In genomic region chr3:49554639-49555265, GRCh38 we compare ENCODE assay signal across 8 cellular contexts. TPM values are rescaled to one million over a fixed set of nuclear protein-coding genes. Genes with fewer than 3 reads are reported as not detected.
DNase-seq lines count a peak whose midpoint lies in the region; ATAC-seq and TF ChIP-seq lines count a peak whose summit lies in the region.

No MANE protein-coding gene starts in this region.

- peak overlapping the region; percentile 72 for H3K4me3 ChIP-seq in ACC112 (ENCODE audit: low read depth, low read length)
- H3K4me3 ChIP-seq in muscle layer of duodenum (ENCODE audit: low read depth in 1 of 2, low read length in 2 of 2) = peak overlapping the region; percentile 48 to 54
- H3K4me3 ChIP-seq in suprapubic skin = peak overlapping the region; percentile 70

- no peaks in the 10 kb centered on the region for H3K36me3 Mint-ChIP-seq in WTC11

- ATAC-seq in GM19035 (IDR thresholded peaks at IDR 0.05; ENCODE audit: unreplicated experiment) = peak; percentile 72
- ATAC-seq in HG03378 (IDR thresholded peaks at IDR 0.05; ENCODE audit: unreplicated experiment) = peak; percentile 16
- peak; percentile 66 for ATAC-seq in WTC11

- TF ChIP-seq CTCF in WTC11 (IDR thresholded peaks at IDR 0.05) (no peak), suprapubic skin (IDR thresholded peaks at IDR 0.05) (no peak)

- H3K79me2 ChIP-seq in ACC112 (ENCODE audit: control insufficient read depth, insufficient read depth, low read length, unreplicated experiment) = no peaks in the 10 kb centered on the region

- CTCF ChIA-PET in WTC11 (lab: Charles Lee) = interaction anchor here (0.7 to 5.3 kb wide), 8 partner anchors 9 to 548 kb away, joined by 3 to 70 read pairs (median 6); partner anchors contain the start of gene WDR6

- no peaks in the 10 kb centered on the region for H3K9me3 ChIP-seq in muscle layer of duodenum (ENCODE audit: control insufficient read depth in 1 of 2, low read length in 2 of 2)
- no peaks in the 10 kb centered on the region for H3K9me3 ChIP-seq in suprapubic skin

- H3K27ac ChIP-seq in ACC112 (ENCODE audit: low read depth, low read length) = no peak overlapping the region
- H3K27ac ChIP-seq in muscle layer of duodenum (ENCODE audit: low read length) = no peak overlapping the region
- no peak overlapping the region for H3K27ac ChIP-seq in suprapubic skin

- peak overlapping the region; percentile 72 for H3K4me3 Mint-ChIP-seq in WTC11

- peak; percentile 72 for DNase-seq in WTC11 (ENCODE audit: low spot score)
- DNase-seq in effector CD8-positive, alpha-beta T cell (lab: John Stamatoyannopoulos, UW) = peak; percentile 55
- DNase-seq in suprapubic skin (ENCODE audit: low spot score in 2 of 2) = peak in 1 of 2 donors; percentile 64
- no peak for DNase-seq in dedifferentiated amniotic fluid mesenchymal stem cell (ENCODE audit: extremely low spot score)

- WGBS in suprapubic skin = 7% methylated on average over 6 of the region's 65 CpGs

- H3K27me3 ChIP-seq in ACC112 (ENCODE audit: insufficient read depth, low read length) = peaks cover 48% of the 10 kb centered on the region
- no peaks in the 10 kb centered on the region for H3K27me3 ChIP-seq in muscle layer of duodenum (ENCODE audit: low read depth, low read length)
- H3K27me3 ChIP-seq in suprapubic skin = no peaks in the 10 kb centered on the region

- POLR2A ChIA-PET in WTC11 (lab: Charles Lee) = interaction anchor here (1.2 to 2.3 kb wide), 2 partner anchors 15 to 214 kb away, joined by 3 to 14 read pairs; partner anchors contain the start of gene USP4

- H3K27ac Mint-ChIP-seq in WTC11 = no peak overlapping the region

- H3K4me1 ChIP-seq in ACC112 (ENCODE audit: control insufficient read depth, insufficient read depth, low read length, unreplicated experiment) (peaks cover 4% of the 10 kb centered on the region), muscle layer of duodenum (ENCODE audit: control insufficient read depth in 1 of 2, insufficient read depth in 2 of 2, low read length in 2 of 2) (peaks cover 3 to 19% of the 10 kb centered on the region in 2 donors), suprapubic skin (peaks cover 17% of the 10 kb centered on the region)

- H3K27me3 Mint-ChIP-seq in WTC11 (ENCODE audit: low read depth) = peaks cover 25% of the 10 kb centered on the region

- no peak for TF ChIP-seq EP300 in suprapubic skin (IDR thresholded peaks at IDR 0.05)

- no peak for TF ChIP-seq POLR2A in suprapubic skin (IDR thresholded peaks at IDR 0.05)

- no peaks in the 10 kb centered on the region for H3K36me3 ChIP-seq in ACC112 (ENCODE audit: insufficient read depth, low read length)
- H3K36me3 ChIP-seq in muscle layer of duodenum (ENCODE audit: control insufficient read depth in 1 of 2, insufficient read depth in 2 of 2, low read length in 2 of 2) = no peaks in the 10 kb centered on the region
- no peaks in the 10 kb centered on the region for H3K36me3 ChIP-seq in suprapubic skin

- peaks cover 7% of the 10 kb centered on the region for H3K9me3 Mint-ChIP-seq in WTC11

- H2AFZ ChIP-seq in ACC112 (ENCODE audit: low read length, unreplicated experiment) = no peak overlapping the region

- H3K4me1 Mint-ChIP-seq in WTC11 = peaks cover 17% of the 10 kb centered on the region

TF ChIP-seq in WTC11, 78 proteins besides CTCF, POLR2A, EP300 and RAD21 (continues in another document):
- TF ChIP-seq MXD4 (CRISPR knock-in tag; IDR thresholded peaks at IDR 0.05; ENCODE audit: borderline replicate concordance) (no peak), TEAD1 (CRISPR knock-in tag; IDR thresholded peaks at IDR 0.05) (peak; percentile 77; the same call in 1 of the 2 replicates), ATF2 (CRISPR knock-in tag; IDR thresholded peaks at IDR 0.05; ENCODE audit: borderline replicate concordance, low read depth) (no peak), ZNF317 (CRISPR knock-in tag; IDR thresholded peaks at IDR 0.05; ENCODE audit: borderline replicate concordance, low read depth) (peak; percentile 35; the same call in 1 of the 2 replicates), FOXP4 (CRISPR knock-in tag; IDR thresholded peaks at IDR 0.05) (peak; percentile 83), MYBL2 (CRISPR knock-in tag; IDR thresholded peaks at IDR 0.05) (0 out of 2 replicates have a peak, but pooled peaks have one; percentile 72), CREB1 (CRISPR knock-in tag; IDR thresholded peaks at IDR 0.05) (0 out of 2 replicates have a peak, but pooled peaks have one; percentile 26), ELF4 (CRISPR knock-in tag; IDR thresholded peaks at IDR 0.05; ENCODE audit: low read depth) (peak; percentile 93; the same call in 1 of the 2 replicates)
- TF ChIP-seq, protein P1, sequence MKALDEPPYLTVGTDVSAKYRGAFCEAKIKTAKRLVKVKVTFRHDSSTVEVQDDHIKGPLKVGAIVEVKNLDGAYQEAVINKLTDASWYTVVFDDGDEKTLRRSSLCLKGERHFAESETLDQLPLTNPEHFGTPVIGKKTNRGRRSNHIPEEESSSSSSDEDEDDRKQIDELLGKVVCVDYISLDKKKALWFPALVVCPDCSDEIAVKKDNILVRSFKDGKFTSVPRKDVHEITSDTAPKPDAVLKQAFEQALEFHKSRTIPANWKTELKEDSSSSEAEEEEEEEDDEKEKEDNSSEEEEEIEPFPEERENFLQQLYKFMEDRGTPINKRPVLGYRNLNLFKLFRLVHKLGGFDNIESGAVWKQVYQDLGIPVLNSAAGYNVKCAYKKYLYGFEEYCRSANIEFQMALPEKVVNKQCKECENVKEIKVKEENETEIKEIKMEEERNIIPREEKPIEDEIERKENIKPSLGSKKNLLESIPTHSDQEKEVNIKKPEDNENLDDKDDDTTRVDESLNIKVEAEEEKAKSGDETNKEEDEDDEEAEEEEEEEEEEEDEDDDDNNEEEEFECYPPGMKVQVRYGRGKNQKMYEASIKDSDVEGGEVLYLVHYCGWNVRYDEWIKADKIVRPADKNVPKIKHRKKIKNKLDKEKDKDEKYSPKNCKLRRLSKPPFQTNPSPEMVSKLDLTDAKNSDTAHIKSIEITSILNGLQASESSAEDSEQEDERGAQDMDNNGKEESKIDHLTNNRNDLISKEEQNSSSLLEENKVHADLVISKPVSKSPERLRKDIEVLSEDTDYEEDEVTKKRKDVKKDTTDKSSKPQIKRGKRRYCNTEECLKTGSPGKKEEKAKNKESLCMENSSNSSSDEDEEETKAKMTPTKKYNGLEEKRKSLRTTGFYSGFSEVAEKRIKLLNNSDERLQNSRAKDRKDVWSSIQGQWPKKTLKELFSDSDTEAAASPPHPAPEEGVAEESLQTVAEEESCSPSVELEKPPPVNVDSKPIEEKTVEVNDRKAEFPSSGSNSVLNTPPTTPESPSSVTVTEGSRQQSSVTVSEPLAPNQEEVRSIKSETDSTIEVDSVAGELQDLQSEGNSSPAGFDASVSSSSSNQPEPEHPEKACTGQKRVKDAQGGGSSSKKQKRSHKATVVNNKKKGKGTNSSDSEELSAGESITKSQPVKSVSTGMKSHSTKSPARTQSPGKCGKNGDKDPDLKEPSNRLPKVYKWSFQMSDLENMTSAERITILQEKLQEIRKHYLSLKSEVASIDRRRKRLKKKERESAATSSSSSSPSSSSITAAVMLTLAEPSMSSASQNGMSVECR (CRISPR knock-in tag; IDR thresholded peaks at IDR 0.05; ENCODE audit: borderline replicate concordance) = peak; percentile 86; the same call in 1 of the 2 replicates
- TF ChIP-seq, protein P2, sequence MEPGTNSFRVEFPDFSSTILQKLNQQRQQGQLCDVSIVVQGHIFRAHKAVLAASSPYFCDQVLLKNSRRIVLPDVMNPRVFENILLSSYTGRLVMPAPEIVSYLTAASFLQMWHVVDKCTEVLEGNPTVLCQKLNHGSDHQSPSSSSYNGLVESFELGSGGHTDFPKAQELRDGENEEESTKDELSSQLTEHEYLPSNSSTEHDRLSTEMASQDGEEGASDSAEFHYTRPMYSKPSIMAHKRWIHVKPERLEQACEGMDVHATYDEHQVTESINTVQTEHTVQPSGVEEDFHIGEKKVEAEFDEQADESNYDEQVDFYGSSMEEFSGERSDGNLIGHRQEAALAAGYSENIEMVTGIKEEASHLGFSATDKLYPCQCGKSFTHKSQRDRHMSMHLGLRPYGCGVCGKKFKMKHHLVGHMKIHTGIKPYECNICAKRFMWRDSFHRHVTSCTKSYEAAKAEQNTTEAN (CRISPR knock-in tag; IDR thresholded peaks at IDR 0.05) = no peak; the same call in 1 of the 2 replicates

RNA-seq across cellular contexts. Expression of gene BSN, which starts 0.5 kb away (rescaled TPM):
- total RNA-seq in WTC11 (2021) (1.7 to 2.8 TPM (median 2.4 TPM) in 3 replicates), suprapubic skin (under 1 TPM; 0.04 to 0.59 (median 0.15) TPM)

Comparison
In these comparisons a context has a peak if more than half of its experiments do, and no peak if none do; other contexts are left out.
1. ATAC-seq: peak in every context shown above with its lines; median percentile 72 in GM19035; 66 in WTC11; 16 in HG03378.